Comparison of ENCODE assay signal across 8 cellular contexts in the genomic region with DNA sequence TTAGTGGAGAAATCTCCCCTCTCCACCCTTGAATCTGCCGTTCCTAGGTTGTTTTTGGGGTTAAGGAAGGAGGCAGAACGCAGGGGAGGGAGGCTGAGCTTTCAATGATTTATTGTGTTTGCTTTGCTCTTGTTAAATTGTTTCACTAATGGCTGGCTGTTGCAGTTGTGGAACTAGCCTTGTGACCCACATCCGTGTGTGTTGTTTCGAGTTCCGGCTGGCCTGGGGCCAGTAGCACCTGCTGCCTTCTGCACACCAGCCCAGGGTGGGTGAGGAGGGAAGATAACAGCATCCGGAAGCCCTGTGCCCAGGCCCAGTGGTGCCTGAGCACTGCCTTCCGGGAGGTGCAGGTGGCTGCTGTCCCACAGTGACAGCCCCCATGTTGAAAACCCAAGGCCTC. TPM values are rescaled to one million over a fixed set of nuclear protein-coding genes. Genes with fewer than 3 reads are reported as not detected.
DNase-seq lines count a peak whose midpoint lies in the region; ATAC-seq and TF ChIP-seq lines count a peak whose summit lies in the region.

No MANE protein-coding gene starts in this region.

- no peak overlapping the region for H3K4me3 ChIP-seq in hepatocyte
- H3K4me3 ChIP-seq in thyroid gland (replicated peaks in 1 of 3) = no peak overlapping the region

- H3K9me3 ChIP-seq in hepatocyte (ENCODE audit: low read depth) (no peaks in the 10 kb centered on the region), thyroid gland (no peaks in the 10 kb centered on the region)

- H3K36me3 ChIP-seq in hepatocyte (replicated peaks; ENCODE audit: insufficient read depth, low read depth) (no peaks in the 10 kb centered on the region), thyroid gland (no peaks in the 10 kb centered on the region)

- peaks cover 80% of the 10 kb centered on the region for H3K79me2 ChIP-seq in hepatocyte

- H3K27ac Mint-ChIP-seq in T-cell = peak overlapping the region; percentile 88 to 90

- H3K9me3 Mint-ChIP-seq in T-cell = no peaks in the 10 kb centered on the region

- H3K4me3 Mint-ChIP-seq in T-cell = peak overlapping the region; percentile 54 to 85 (median 61)

- H3K4me1 Mint-ChIP-seq in T-cell = peaks cover 41 to 58% (median 56%) of the 10 kb centered on the region in 3 donors

- no peaks in the 10 kb centered on the region for H4K20me1 ChIP-seq in hepatocyte (ENCODE audit: insufficient read depth, poor library complexity, severe bottlenecking)

- POLR2A ChIA-PET in T-cell (lab: Charles Lee) = interaction anchor here (0.6 to 1.8 kb wide), 3 partner anchors 30 to 73 kb away, joined by 4 to 5 read pairs (median 5); no protein-coding TSS in a partner anchor

- DNase-seq in GF-D8 (lab: John Stamatoyannopoulos, UW) (peak; percentile 97), T-cell (peak; percentile 30 to 81 (median 69)), hepatocyte (ENCODE audit: low spot score) (peak; percentile 65), thyroid gland (peak; percentile 86 to 91), NCI-H187 treated with DMSO at 0.1 percent for 48 hours (lab: John Stamatoyannopoulos, UW) (no peak), OCI-M1 (lab: John Stamatoyannopoulos, UW) (no peak)

- H3K4me2 ChIP-seq in hepatocyte = peak overlapping the region; percentile 51

- TF ChIP-seq CTCF in hepatocyte (IDR thresholded peaks at IDR 0.05; ENCODE audit: poor library complexity) (no peak), thyroid gland (IDR thresholded peaks at IDR 0.05) (no peak)

- no peaks in the 10 kb centered on the region for H3K9me2 ChIP-seq in hepatocyte (replicated peaks; ENCODE audit: insufficient read depth)

- H3K27me3 ChIP-seq in hepatocyte (no peaks in the 10 kb centered on the region), thyroid gland (no peaks in the 10 kb centered on the region)

- peak in 1 of 2 donors; percentile 61 for TF ChIP-seq POLR2A in thyroid gland (IDR thresholded peaks at IDR 0.05)

- no peak overlapping the region for H2AFZ ChIP-seq in hepatocyte

- H3K4me1 ChIP-seq in hepatocyte (ENCODE audit: insufficient read depth) = peaks cover 24% of the 10 kb centered on the region
- H3K4me1 ChIP-seq in thyroid gland = peaks cover 44 to 61% of the 10 kb centered on the region in 2 donors

- intact Hi-C loops in thyroid gland (cut with DNase I) = no loop called here

- peak; percentile 67 for ATAC-seq in GM19372 (IDR thresholded peaks at IDR 0.05; ENCODE audit: low read depth, unreplicated experiment)
- ATAC-seq in HG03354 (IDR thresholded peaks at IDR 0.05; ENCODE audit: poor library complexity, severe bottlenecking, unreplicated experiment) = peak; percentile 82
- peak; percentile 65 to 77 (median 72) for ATAC-seq in T-cell (replicated peaks in 1 of 4)

- WGBS in hepatocyte (ENCODE audit: low lambda C conversion rate, missing lambda C conversion rate) = 54% methylated on average over 7 of the region's 7 CpGs
- 14 to 15% methylated on average over 3 to 5 of the region's 7 CpGs for WGBS in thyroid gland, 2 donors

- CTCF ChIA-PET in T-cell (lab: Charles Lee) = interaction anchor here in 1 of 2 donors (1.0 kb wide), 1 partner anchor 65 kb away, joined by 3 read pairs; no protein-coding TSS in a partner anchor

- H3K27ac ChIP-seq in hepatocyte (peak overlapping the region; percentile 81), thyroid gland (peak overlapping the region; percentile 77 to 93 (median 84))

- H3K27me3 Mint-ChIP-seq in T-cell = no peaks in the 10 kb centered on the region

- H3K36me3 Mint-ChIP-seq in T-cell = peaks cover 9% of the 10 kb centered on the region

RNA-seq across cellular contexts. Expression of gene ERGIC1, which starts 3.6 kb away (rescaled TPM):
- total RNA-seq in T-cell (10 to 100 TPM; 45.5 to 67.7 (median 46.8) TPM), hepatocyte (105 and 107 TPM in 2 replicates), thyroid gland (100 to 1,000 TPM; 156 to 214 (median 175) TPM)
- polyA plus RNA-seq in hepatocyte = 30.1 and 39.1 TPM in 2 replicates

Comparison
In these comparisons a context has a peak if more than half of its experiments do, and no peak if none do; other contexts are left out.
1. DNase-seq: peak in GF-D8 (single experiment), T-cell (34 of 34), hepatocyte (single experiment) and thyroid gland (2 of 2); none in NCI-H187 treated with DMSO at 0.1 percent for 48 hours (single experiment) and OCI-M1 (single experiment).
2. Peak in every context shown above with its lines, with median percentiles within 50 percentile points of each other: ATAC-seq.